ENCODE assay signal across 19 cellular contexts in the genomic region with DNA sequence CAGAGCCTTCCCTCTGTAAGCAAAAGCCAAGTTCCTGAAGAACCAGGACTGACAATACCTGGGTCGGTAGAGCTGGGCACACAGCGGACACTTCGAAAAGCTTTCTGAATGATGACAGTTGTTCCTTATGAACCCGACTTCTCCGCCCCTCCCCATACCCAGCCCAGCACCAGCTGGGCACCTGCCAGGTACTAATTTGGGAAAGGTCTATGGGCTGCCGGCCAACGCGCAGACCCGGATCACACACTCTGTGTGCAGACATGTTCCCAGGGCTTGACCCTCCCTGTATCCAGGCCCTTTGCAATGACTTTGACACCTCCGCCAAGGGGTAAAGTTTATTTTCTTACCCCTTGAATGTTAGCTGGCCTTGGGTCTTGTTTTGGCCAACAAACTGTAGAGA. TPM values are rescaled to one million over a fixed set of nuclear protein-coding genes. Genes with fewer than 3 reads are reported as not detected.
DNase-seq lines count a peak whose midpoint lies in the region; ATAC-seq and TF ChIP-seq lines count a peak whose summit lies in the region.
"Had no signal": no experiment of that assay in that cellular context is flagged by ENCODE, and none has a peak within 500 bp of the region (broad histone marks: within the 10 kb centered on the region; RNA-seq: fewer than 3 reads in every experiment).

No MANE protein-coding gene starts in this region.

- peaks cover 40% of the 10 kb centered on the region for H4K20me1 ChIP-seq in GM23338 (replicated peaks; ENCODE audit: insufficient read depth)

- TF ChIP-seq CTCF in GM23338 (conservative IDR thresholded peaks at IDR 0.05; ENCODE audit: low read depth in 2 of 2) (no peak), endodermal cell (conservative IDR thresholded peaks at IDR 0.05) (no peak)

- H3K36me3 ChIP-seq in GM23338 (ENCODE audit: insufficient read depth): no peaks in the 10 kb centered on the region
- H3K36me3 ChIP-seq in endodermal cell (ENCODE audit: control insufficient read depth, insufficient read depth, low read length): no peaks in the 10 kb centered on the region
- H3K36me3 ChIP-seq: BE2C, HAP-1 had no signal

- no peak for DNase-seq in GM23338 (ENCODE audit: low spot score)
- DNase-seq in T-helper 17 cell: no peak
- DNase-seq in Right ventricle myocardium superior: peak; percentile 72
- DNase-seq in right cardiac atrium: peak; percentile 48 to 83 (median 78)
- no peak for DNase-seq in cerebellar nuclear complex (lab: John Stamatoyannopoulos, UW)
- no peak for DNase-seq in endodermal cell
- DNase-seq in UCSD-AML1 (lab: John Stamatoyannopoulos, UW; ENCODE audit: unreplicated experiment): no peak
- DNase-seq: BE2C; CD4-positive, CD25-positive, alpha-beta regulatory T cell; DMS79; Kasumi-1; NCI-H1417 treated with DMSO at 0.1 percent for 48 hours; NCI-H187; NCI-H446 treated with DMSO at 0.1 percent for 48 hours; NCI-H526 treated with DMSO at 0.1 percent for 48 hours; PC-9; RPMI8226 had no signal

- H3K4me2 ChIP-seq in GM23338: no peak overlapping the region
- H3K4me2 ChIP-seq: PC-9 had no signal

- H3K27me3 ChIP-seq in GM23338 (ENCODE audit: insufficient read depth) (no peaks in the 10 kb centered on the region), right cardiac atrium (ENCODE audit: control insufficient read depth, insufficient read depth) (no peaks in the 10 kb centered on the region), endodermal cell (ENCODE audit: control insufficient read depth, insufficient read depth, low read length, poor library complexity, severe bottlenecking) (no peaks in the 10 kb centered on the region)
- H3K27me3 ChIP-seq: BE2C had no signal

- no peaks in the 10 kb centered on the region for H3F3A ChIP-seq in GM23338 (replicated peaks; ENCODE audit: low read depth)

- H3K9me3 Mint-ChIP-seq in GM23338 (no peaks in the 10 kb centered on the region), endodermal cell (no peaks in the 10 kb centered on the region)

- H3K4me3 Mint-ChIP-seq in GM23338 (no peak overlapping the region), T-helper 17 cell (no peak overlapping the region), endodermal cell (no peak overlapping the region)

- H3K36me3 Mint-ChIP-seq in GM23338 (ENCODE audit: low read depth) (no peaks in the 10 kb centered on the region; the same call in 2 of the 3 replicates), T-helper 17 cell (ENCODE audit: low read depth) (no peaks in the 10 kb centered on the region), endodermal cell (ENCODE audit: low read depth) (no peaks in the 10 kb centered on the region)

- intact Hi-C loops in Right ventricle myocardium superior (cut with DNase I): no loop called here
- intact Hi-C loops in right cardiac atrium (cut with DNase I): no loop called here

- no peak overlapping the region for H2AFZ ChIP-seq in GM23338
- H2AFZ ChIP-seq: PC-9 had no signal

- H3K4me1 ChIP-seq in GM23338 (ENCODE audit: insufficient read depth) (peaks cover 5% of the 10 kb centered on the region; the same call in 1 of the 2 replicates), right cardiac atrium (ENCODE audit: control insufficient read depth, insufficient read depth, low read length) (peaks cover 39% of the 10 kb centered on the region), endodermal cell (ENCODE audit: control insufficient read depth, insufficient read depth, low read length) (no peaks in the 10 kb centered on the region)
- H3K4me1 ChIP-seq: HAP-1 had no signal

- peaks cover 12% of the 10 kb centered on the region for H3K27me3 Mint-ChIP-seq in GM23338 (ENCODE audit: insufficient read depth, low read depth, poor library complexity)
- H3K27me3 Mint-ChIP-seq in T-helper 17 cell: no peaks in the 10 kb centered on the region
- no peaks in the 10 kb centered on the region for H3K27me3 Mint-ChIP-seq in endodermal cell (ENCODE audit: insufficient read depth)
- H3K27me3 Mint-ChIP-seq: CD4-positive, CD25-positive, alpha-beta regulatory T cell had no signal

- ATAC-seq in GM23338 (no peak), T-helper 17 cell (no peak), Right ventricle myocardium superior (ENCODE audit: poor library complexity) (peak; percentile 83), right cardiac atrium (peak; percentile 68 to 74)
- ATAC-seq: SK-N-SH treated with all-trans-retinoic acid at 6 μM for 48 hours had no signal

- H3K79me2 ChIP-seq in GM23338 (replicated peaks; ENCODE audit: insufficient read depth): peaks cover 100% of the 10 kb centered on the region

- H3K27ac Mint-ChIP-seq in GM23338 (0 out of 2 replicates have a peak overlapping the region, but pooled peaks have one; percentile 76), T-helper 17 cell (peak overlapping the region; percentile 43), endodermal cell (no peak overlapping the region)

- no peaks in the 10 kb centered on the region for H3K9me2 ChIP-seq in GM23338 (ENCODE audit: insufficient read depth)

- peaks cover 54% of the 10 kb centered on the region for H3K4me1 Mint-ChIP-seq in GM23338
- peaks cover 23% of the 10 kb centered on the region for H3K4me1 Mint-ChIP-seq in T-helper 17 cell
- H3K4me1 Mint-ChIP-seq in endodermal cell: peaks cover 20% of the 10 kb centered on the region

- H3K9ac ChIP-seq in endodermal cell (ENCODE audit: extremely low read depth, low read length, poor library complexity, severe bottlenecking): no peak overlapping the region

- WGBS in right cardiac atrium: 74% methylated on average over 10 of the region's 10 CpGs
- WGBS in endodermal cell (ENCODE audit: insufficient coverage in 1 of 2, insufficient read length in 1 of 2), 2 experiments: 92 to 95% methylated on average over 8 to 10 of the region's 10 CpGs

- H3K4me3 ChIP-seq in GM23338 (no peak overlapping the region), right cardiac atrium (ENCODE audit: low read length) (no peak overlapping the region), endodermal cell (ENCODE audit: low read length) (no peak overlapping the region)
- H3K4me3 ChIP-seq: HAP-1, PC-9 had no signal

- H3K9me3 ChIP-seq in T-helper 17 cell (ENCODE audit: control insufficient read depth, low read length, poor library complexity, severe bottlenecking) (no peaks in the 10 kb centered on the region), right cardiac atrium (ENCODE audit: control insufficient read depth, low read length) (no peaks in the 10 kb centered on the region), endodermal cell (ENCODE audit: control insufficient read depth, low read length) (no peaks in the 10 kb centered on the region)
- H3K9me3 ChIP-seq: BE2C, HAP-1 had no signal

- H3K27ac ChIP-seq in GM23338 (ENCODE audit: low read depth): no peak overlapping the region
- H3K27ac ChIP-seq in right cardiac atrium (ENCODE audit: low read length): peak overlapping the region; percentile 77
- no peak overlapping the region for H3K27ac ChIP-seq in endodermal cell (ENCODE audit: low read depth, low read length)
- H3K27ac ChIP-seq: PC-9 had no signal

TF ChIP-seq in GM23338, 12 proteins besides CTCF, POLR2A, EP300 and RAD21 (continues in another document):
- TF ChIP-seq EZH2phosphoT487 (IDR thresholded peaks at IDR 0.05; ENCODE audit: unreplicated experiment): no peak
- no peak for TF ChIP-seq CREB1 (CRISPR knock-in tag; IDR thresholded peaks at IDR 0.05; ENCODE audit: low read depth)
- TF ChIP-seq JUNB (IDR thresholded peaks at IDR 0.05; ENCODE audit: unreplicated experiment): no peak
- TF ChIP-seq STAT1 (IDR thresholded peaks at IDR 0.05; ENCODE audit: unreplicated experiment): no peak
- TF ChIP-seq NANOG (IDR thresholded peaks at IDR 0.05; ENCODE audit: borderline replicate concordance): no peak
- TF ChIP-seq ZNF331 (CRISPR knock-in tag; IDR thresholded peaks at IDR 0.05; ENCODE audit: low read depth): no peak
- no peak for TF ChIP-seq POLR2AphosphoS5 (IDR thresholded peaks at IDR 0.05; ENCODE audit: low read depth)
- TF ChIP-seq, protein P1, sequence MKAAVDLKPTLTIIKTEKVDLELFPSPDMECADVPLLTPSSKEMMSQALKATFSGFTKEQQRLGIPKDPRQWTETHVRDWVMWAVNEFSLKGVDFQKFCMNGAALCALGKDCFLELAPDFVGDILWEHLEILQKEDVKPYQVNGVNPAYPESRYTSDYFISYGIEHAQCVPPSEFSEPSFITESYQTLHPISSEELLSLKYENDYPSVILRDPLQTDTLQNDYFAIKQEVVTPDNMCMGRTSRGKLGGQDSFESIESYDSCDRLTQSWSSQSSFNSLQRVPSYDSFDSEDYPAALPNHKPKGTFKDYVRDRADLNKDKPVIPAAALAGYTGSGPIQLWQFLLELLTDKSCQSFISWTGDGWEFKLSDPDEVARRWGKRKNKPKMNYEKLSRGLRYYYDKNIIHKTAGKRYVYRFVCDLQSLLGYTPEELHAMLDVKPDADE (IDR thresholded peaks at IDR 0.05): no peak
- no peak for TF ChIP-seq EZH2 (IDR thresholded peaks at IDR 0.05; ENCODE audit: low read depth, unreplicated experiment)

RNA-seq across cellular contexts. Expression of a gene that starts 18.8 kb away (rescaled TPM):
- 88.1 and 101 TPM in 2 replicates for total RNA-seq in GM23338 (2014; rRNA removed; shearing (Covaris generic))
- 35.9 and 39.9 TPM in 2 replicates for polyA plus RNA-seq in GM23338 (2016; fragmentation: Nextera tagmentation; extraction: Ambion mirVana)
- 10 to 100 TPM; 29.4 to 36.1 TPM for total RNA-seq in T-helper 17 cell
- total RNA-seq in Right ventricle myocardium superior: 115 TPM
- total RNA-seq in right cardiac atrium: 100 to 1,000 TPM; 113 to 135 (median 129) TPM
- polyA plus RNA-seq in right cardiac atrium: 78.2 TPM
- 10 to 100 TPM; 59.9 to 66.9 TPM for total RNA-seq in endodermal cell
- polyA plus RNA-seq in endodermal cell (2013, experiment 1 of 2): 30.1 TPM
- 32.0 TPM for polyA plus RNA-seq in endodermal cell (2013, experiment 2 of 2)

Comparison
In these comparisons a context has a peak if more than half of its experiments do, and no peak if none do; other contexts are left out.
1. ATAC-seq: peak in Right ventricle myocardium superior (single experiment) and right cardiac atrium (2 of 2); none in GM23338 (single experiment) and T-helper 17 cell (single experiment).
2. DNase-seq: peak in Right ventricle myocardium superior (single experiment) and right cardiac atrium (3 of 3); none in GM23338 (single experiment), T-helper 17 cell (0 of 3), cerebellar nuclear complex (0 of 2), endodermal cell (single experiment) and UCSD-AML1 (single experiment).